ENCODE assay signal across 19 cellular contexts in the genomic region with DNA sequence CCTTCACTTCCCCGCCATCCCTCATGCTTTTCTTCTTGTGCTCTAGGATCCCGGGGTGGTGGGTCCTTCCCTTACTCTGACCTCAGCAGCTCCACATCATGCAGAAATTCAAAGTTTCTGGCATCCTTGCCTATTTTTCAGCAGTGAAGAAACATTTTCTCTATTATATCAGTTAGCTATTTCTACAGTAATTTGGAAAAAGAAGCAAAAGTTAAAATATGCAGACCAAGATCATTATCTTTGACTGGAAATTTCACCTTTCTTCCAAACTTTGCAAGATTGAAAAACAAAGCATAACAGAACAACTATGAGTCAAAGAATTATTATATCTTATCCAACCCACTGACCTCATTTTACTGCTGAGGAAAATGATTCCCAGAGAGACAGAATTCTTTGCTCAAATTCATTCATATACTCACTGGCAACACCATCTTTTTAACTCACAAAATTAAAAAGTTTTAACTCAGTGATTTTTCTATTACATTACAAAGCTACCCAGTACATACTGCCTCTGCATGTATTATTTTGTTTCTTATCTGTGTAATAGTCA. TPM values are rescaled to one million over a fixed set of nuclear protein-coding genes. Genes with fewer than 3 reads are reported as not detected.
DNase-seq lines count a peak whose midpoint lies in the region; ATAC-seq and TF ChIP-seq lines count a peak whose summit lies in the region.
"Had no signal": no experiment of that assay in that cellular context is flagged by ENCODE, and none has a peak within 500 bp of the region (broad histone marks: within the 10 kb centered on the region; RNA-seq: fewer than 3 reads in every experiment).

No MANE protein-coding gene starts in this region.

- intact Hi-C loops in sciatic nerve (cut with DNase I) = no loop called here
- intact Hi-C loops in CD4-positive, alpha-beta T cell (cut with DNase I, micrococcal nuclease) = no loop called here

- no peak for TF ChIP-seq CTCF in KMS-11 (conservative IDR thresholded peaks at IDR 0.05; ENCODE audit: low read depth, low read length)
- TF ChIP-seq CTCF in CD4-positive, alpha-beta T cell (IDR thresholded peaks at IDR 0.05) = no peak

- H3K4me1 ChIP-seq in KMS-11 (ENCODE audit: low read depth, poor library complexity, severe bottlenecking) = peaks cover 31% of the 10 kb centered on the region

- H3K4me2 ChIP-seq in KMS-11 = peak overlapping the region; percentile 32

- no peaks in the 10 kb centered on the region for H4K20me1 ChIP-seq in KMS-11 (ENCODE audit: insufficient read depth)

- peak; percentile 41 for ATAC-seq in sciatic nerve
- ATAC-seq in CD4-positive, alpha-beta T cell (ENCODE audit: poor library complexity) = no peak
- ATAC-seq in HG03196 (IDR thresholded peaks at IDR 0.05; ENCODE audit: unreplicated experiment) = no peak

- POLR2A ChIA-PET in CD4-positive, alpha-beta T cell (lab: Charles Lee) = no interaction called here

- no peaks in the 10 kb centered on the region for H3K4me1 Mint-ChIP-seq in CD4-positive, alpha-beta T cell (ENCODE audit: low read depth)
- H3K4me1 Mint-ChIP-seq: CD4-positive, alpha-beta memory T cell had no signal

- H3K79me2 ChIP-seq in KMS-11 (ENCODE audit: insufficient read depth, low read depth) = no peaks in the 10 kb centered on the region

- CTCF ChIA-PET in CD4-positive, alpha-beta T cell (lab: Charles Lee) = interaction anchor here (1.5 kb wide), 1 partner anchor 10 kb away, joined by 3 read pairs; no protein-coding TSS in a partner anchor

- peaks cover 32% of the 10 kb centered on the region for H3K27me3 Mint-ChIP-seq in CD4-positive, alpha-beta T cell

- H3K27ac Mint-ChIP-seq in CD4-positive, alpha-beta T cell = no peak overlapping the region
- H3K27ac Mint-ChIP-seq: CD4-positive, alpha-beta memory T cell had no signal

- H3K4me3 ChIP-seq in KMS-11 (IDR thresholded peaks at IDR 0.05; ENCODE audit: insufficient read depth, low read depth, low read length) = no peak overlapping the region

- no peaks in the 10 kb centered on the region for H3K36me3 Mint-ChIP-seq in CD4-positive, alpha-beta T cell (ENCODE audit: low read depth)
- H3K36me3 Mint-ChIP-seq: CD4-positive, alpha-beta memory T cell had no signal

- no peaks in the 10 kb centered on the region for H3K27me3 ChIP-seq in KMS-11 (ENCODE audit: insufficient read depth, low read depth)
- no peaks in the 10 kb centered on the region for H3K27me3 ChIP-seq in CD4-positive, alpha-beta T cell (ENCODE audit: control insufficient read depth, insufficient read depth, low read length)

- no peaks in the 10 kb centered on the region for H3K36me3 ChIP-seq in KMS-11 (ENCODE audit: insufficient read depth)

- H3K9me3 ChIP-seq in CD4-positive, alpha-beta T cell (ENCODE audit: control insufficient read depth, low read length) = no peaks in the 10 kb centered on the region

- DNase-seq in EH (ENCODE audit: low read depth) (peak; percentile 52), dedifferentiated amniotic fluid mesenchymal stem cell (ENCODE audit: extremely low spot score) (peak; percentile 20), sciatic nerve (ENCODE audit: low spot score) (no peak), cortex of kidney (lab: John Stamatoyannopoulos, UW) (no peak)
- DNase-seq in CD4-positive, alpha-beta T cell = no peak
- DNase-seq in activated CD4-positive, CD25-positive, alpha-beta regulatory T cell (lab: John Stamatoyannopoulos, UW) = no peak
- DNase-seq: CD4-positive, alpha-beta memory T cell; DMS153; EL; NCI-H1417 treated with DMSO at 0.1 percent for 48 hours; NCI-H187 treated with DMSO at 0.1 percent for 48 hours; NCI-H2227 treated with DMSO at 0.1 percent for 48 hours; NCI-H510A treated with DMSO at 0.1 percent for 48 hours; NCI-H774; OCI-M1; SIG-M5 had no signal

- H3K27ac ChIP-seq in KMS-11 = no peak overlapping the region
- no peak overlapping the region for H3K27ac ChIP-seq in CD4-positive, alpha-beta T cell (ENCODE audit: low read depth, low read length)
- H3K27ac ChIP-seq: HL-60 had no signal

- no peaks in the 10 kb centered on the region for H3K9me3 Mint-ChIP-seq in CD4-positive, alpha-beta T cell

- no peak overlapping the region for H2AFZ ChIP-seq in KMS-11 (ENCODE audit: low read depth)

- no peak overlapping the region for H3K9ac ChIP-seq in KMS-11

- H3K4me3 Mint-ChIP-seq in CD4-positive, alpha-beta T cell = no peak overlapping the region
- H3K4me3 Mint-ChIP-seq: CD4-positive, alpha-beta memory T cell had no signal

RNA-seq across cellular contexts. Expression of a gene that starts 40.5 kb away (rescaled TPM):
- 89.9 TPM for total RNA-seq in sciatic nerve
- total RNA-seq in CD4-positive, alpha-beta T cell = not detected

Comparison
In these comparisons a context has a peak if more than half of its experiments do, and no peak if none do; other contexts are left out.
1. DNase-seq: peak in EH (single experiment) and dedifferentiated amniotic fluid mesenchymal stem cell (single experiment); none in sciatic nerve (single experiment), CD4-positive, alpha-beta T cell (0 of 10), activated CD4-positive, CD25-positive, alpha-beta regulatory T cell (0 of 4) and cortex of kidney (single experiment).
2. RNA of a gene that starts 40.5 kb away (total RNA-seq): 89.9 TPM in sciatic nerve (single experiment); not detected in CD4-positive, alpha-beta T cell; every median in the first group is over 10 times any median in the second.